ENCODE assay signal across 9 cellular contexts in the genomic region with DNA sequence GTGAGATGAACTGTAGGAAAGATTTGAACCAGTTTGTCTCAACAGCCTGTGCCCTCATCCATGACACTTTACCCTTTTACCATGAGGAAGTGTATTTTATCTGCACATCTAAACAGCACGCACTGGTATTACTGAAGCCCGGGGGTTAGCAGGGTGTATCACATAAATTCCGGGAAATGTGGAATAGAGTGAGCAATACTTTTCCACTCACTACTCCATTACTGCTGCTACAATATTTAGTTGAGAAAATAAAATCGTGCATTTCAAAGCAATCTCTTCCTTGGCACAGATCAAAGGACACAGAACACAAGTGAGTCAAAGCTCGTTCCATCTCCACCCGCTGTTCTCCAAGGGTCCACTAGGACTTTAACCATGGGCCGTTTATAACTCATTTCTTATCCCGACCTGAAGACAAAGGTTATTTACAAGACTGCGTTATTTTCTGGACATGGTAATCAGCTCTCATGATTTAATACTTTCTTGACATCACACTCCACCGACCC. TPM values are rescaled to one million over a fixed set of nuclear protein-coding genes. Genes with fewer than 3 reads are reported as not detected.
DNase-seq lines count a peak whose midpoint lies in the region; ATAC-seq and TF ChIP-seq lines count a peak whose summit lies in the region.
"Had no signal": no experiment of that assay in that cellular context is flagged by ENCODE, and none has a peak within 500 bp of the region (broad histone marks: within the 10 kb centered on the region; RNA-seq: fewer than 3 reads in every experiment).

No MANE protein-coding gene starts in this region.

- no peak for DNase-seq in CD4-positive, alpha-beta T cell
- DNase-seq in nephron progenitor cell (no peak), DMS53 (lab: John Stamatoyannopoulos, UW) (no peak), cerebellar nuclear complex (lab: John Stamatoyannopoulos, UW) (no peak), GM10248 (ENCODE audit: extremely low spot score) (no peak), tibial artery (no peak)
- DNase-seq: activated naive CD4-positive, alpha-beta T cell treated with anti-CD3 and anti-CD28 coated beads, Interleukin-2, amount 10 ng/mL, durations not matched to agents 7 days and 5 days had no signal

- peak overlapping the region; percentile 17; the same call in 1 of the 2 replicates for H3K4me2 ChIP-seq in KMS-11

- H3K4me1 ChIP-seq in KMS-11 (ENCODE audit: low read depth, poor library complexity, severe bottlenecking) (peaks cover 43% of the 10 kb centered on the region), tibial artery (peaks cover 0 to 94% (median 49%) of the 10 kb centered on the region in 4 donors)

- no peak for TF ChIP-seq CTCF in CD4-positive, alpha-beta T cell (IDR thresholded peaks at IDR 0.05)
- TF ChIP-seq CTCF in KMS-11 (conservative IDR thresholded peaks at IDR 0.05; ENCODE audit: low read depth, low read length) (no peak), nephron progenitor cell (IDR thresholded peaks at IDR 0.05) (no peak), GM10248 (IDR thresholded peaks at IDR 0.05; ENCODE audit: control extremely low read depth, extremely low read depth, low read depth, missing control alignments) (no peak), tibial artery (IDR thresholded peaks at IDR 0.05) (no peak)

- H3K9me3 ChIP-seq in CD4-positive, alpha-beta T cell (ENCODE audit: control insufficient read depth, low read length) = no peaks in the 10 kb centered on the region
- no peaks in the 10 kb centered on the region for H3K9me3 ChIP-seq in tibial artery

- H3K36me3 ChIP-seq in KMS-11 (ENCODE audit: insufficient read depth) (no peaks in the 10 kb centered on the region), tibial artery (peaks cover 0 to 3% (median 0%) of the 10 kb centered on the region in 3 donors)

- no peaks in the 10 kb centered on the region for H3K27me3 ChIP-seq in CD4-positive, alpha-beta T cell (ENCODE audit: control insufficient read depth, insufficient read depth, low read length)
- H3K27me3 ChIP-seq in KMS-11 (ENCODE audit: insufficient read depth, low read depth) (no peaks in the 10 kb centered on the region), tibial artery (no peaks in the 10 kb centered on the region)

- H2AFZ ChIP-seq in KMS-11 (ENCODE audit: low read depth) = no peak overlapping the region

- intact Hi-C loops in CD4-positive, alpha-beta T cell (cut with DNase I, micrococcal nuclease) = loop anchor here in 1 of 2 experiments (2.0 to 5.0 kb wide), 2 partner anchors 15 to 36 kb away; partner anchors contain the start of gene STK24
- intact Hi-C loops in dendritic cell treated with granulocyte-macrophage colony-stimulating factor and Interleukin-4, amounts not matched to agents 40 ng/mL and 50 ng/mL, for 4 days (cut with micrococcal nuclease) = no loop called here
- intact Hi-C loops in tibial artery (cut with DNase I; ENCODE audit: low total_unique reads) = no loop called here

- peaks cover 78% of the 10 kb centered on the region for H3K79me2 ChIP-seq in KMS-11 (ENCODE audit: insufficient read depth, low read depth)

- H3K4me3 ChIP-seq in KMS-11 (IDR thresholded peaks at IDR 0.05; ENCODE audit: insufficient read depth, low read depth, low read length) = no peak overlapping the region
- H3K4me3 ChIP-seq in tibial artery = no peak overlapping the region

- H3K9ac ChIP-seq in KMS-11 = no peak overlapping the region

- peaks cover 4% of the 10 kb centered on the region; the same call in 1 of the 2 replicates for H4K20me1 ChIP-seq in KMS-11 (ENCODE audit: insufficient read depth)

- H3K27me3 Mint-ChIP-seq in CD4-positive, alpha-beta T cell = no peaks in the 10 kb centered on the region
- H3K27me3 Mint-ChIP-seq in dendritic cell treated with granulocyte-macrophage colony-stimulating factor and Interleukin-4, amounts not matched to agents 40 ng/mL and 50 ng/mL, for 4 days = no peaks in the 10 kb centered on the region
- H3K27me3 Mint-ChIP-seq in nephron progenitor cell (ENCODE audit: low read depth, poor library complexity) = no peaks in the 10 kb centered on the region
- H3K27me3 Mint-ChIP-seq: activated naive CD4-positive, alpha-beta T cell treated with anti-CD3 and anti-CD28 coated beads, Interleukin-2, amount 10 ng/mL, durations not matched to agents 7 days and 5 days had no signal

- H3K4me1 Mint-ChIP-seq in CD4-positive, alpha-beta T cell (ENCODE audit: low read depth) = peaks cover 97% of the 10 kb centered on the region
- H3K4me1 Mint-ChIP-seq in dendritic cell treated with granulocyte-macrophage colony-stimulating factor and Interleukin-4, amounts not matched to agents 40 ng/mL and 50 ng/mL, for 4 days (ENCODE audit: low read depth) = peaks cover 60% of the 10 kb centered on the region
- peaks cover 96% of the 10 kb centered on the region for H3K4me1 Mint-ChIP-seq in nephron progenitor cell

- POLR2A ChIA-PET in CD4-positive, alpha-beta T cell (lab: Charles Lee) = interaction anchor here (1.0 to 4.7 kb wide), 4 partner anchors 11 to 29 kb away, joined by 4 to 20 read pairs (median 6); no protein-coding TSS in a partner anchor
- POLR2A ChIA-PET in GM10248 (lab: Yijun Ruan, JAX) = no interaction called here

- ATAC-seq in CD4-positive, alpha-beta T cell (ENCODE audit: poor library complexity) = no peak

- peaks cover 28% of the 10 kb centered on the region for H3K36me3 Mint-ChIP-seq in CD4-positive, alpha-beta T cell (ENCODE audit: low read depth)
- H3K36me3 Mint-ChIP-seq in dendritic cell treated with granulocyte-macrophage colony-stimulating factor and Interleukin-4, amounts not matched to agents 40 ng/mL and 50 ng/mL, for 4 days (ENCODE audit: low read depth) = peaks cover 30% of the 10 kb centered on the region
- H3K36me3 Mint-ChIP-seq in nephron progenitor cell (ENCODE audit: low read depth) = peaks cover 19% of the 10 kb centered on the region

- no peaks in the 10 kb centered on the region for H3K9me3 Mint-ChIP-seq in CD4-positive, alpha-beta T cell
- no peaks in the 10 kb centered on the region for H3K9me3 Mint-ChIP-seq in dendritic cell treated with granulocyte-macrophage colony-stimulating factor and Interleukin-4, amounts not matched to agents 40 ng/mL and 50 ng/mL, for 4 days
- H3K9me3 Mint-ChIP-seq in nephron progenitor cell = no peaks in the 10 kb centered on the region
- H3K9me3 Mint-ChIP-seq: activated naive CD4-positive, alpha-beta T cell treated with anti-CD3 and anti-CD28 coated beads, Interleukin-2, amount 10 ng/mL, durations not matched to agents 7 days and 5 days had no signal

- H3K27ac Mint-ChIP-seq in CD4-positive, alpha-beta T cell = peak overlapping the region; percentile 63
- H3K27ac Mint-ChIP-seq in dendritic cell treated with granulocyte-macrophage colony-stimulating factor and Interleukin-4, amounts not matched to agents 40 ng/mL and 50 ng/mL, for 4 days = peak overlapping the region; percentile 85
- H3K27ac Mint-ChIP-seq in nephron progenitor cell = peak overlapping the region; percentile 84

- peak overlapping the region; percentile 39 for H3K4me3 Mint-ChIP-seq in CD4-positive, alpha-beta T cell
- H3K4me3 Mint-ChIP-seq in dendritic cell treated with granulocyte-macrophage colony-stimulating factor and Interleukin-4, amounts not matched to agents 40 ng/mL and 50 ng/mL, for 4 days = no peak overlapping the region
- H3K4me3 Mint-ChIP-seq in nephron progenitor cell = no peak overlapping the region

- no peak overlapping the region for H3K27ac ChIP-seq in CD4-positive, alpha-beta T cell (ENCODE audit: low read depth, low read length)
- H3K27ac ChIP-seq in KMS-11 (no peak overlapping the region), tibial artery (no peak overlapping the region)

- CTCF ChIA-PET in CD4-positive, alpha-beta T cell (lab: Charles Lee) = interaction anchor here (1.2 to 2.8 kb wide), 3 partner anchors 16 to 71 kb away, joined by 3 to 9 read pairs (median 3); no protein-coding TSS in a partner anchor
- CTCF ChIA-PET in GM10248 (lab: Yijun Ruan, JAX) = interaction anchor here (0.9 to 4.8 kb wide), 8 partner anchors 10 to 112 kb away, joined by 3 to 28 read pairs (median 6); no protein-coding TSS in a partner anchor

RNA-seq across cellular contexts. Expression of gene STK24, which starts 35.2 kb away (rescaled TPM):
- total RNA-seq in CD4-positive, alpha-beta T cell = 10 to 100 TPM; 82.3 to 85.2 TPM
